Comparison of ENCODE assay signal across 20 cellular contexts in genomic region chr18:56326386-56327072, GRCh38.
DNase-seq lines count a peak whose midpoint lies in the region; ATAC-seq, FAIRE-seq and TF ChIP-seq lines count a peak whose summit lies in the region.
"Had no signal": no experiment of that assay in that cellular context is flagged by ENCODE, and none has a peak within 500 bp of the region (broad histone marks: within the 10 kb centered on the region; RNA-seq: fewer than 3 reads in every experiment).

No MANE protein-coding gene starts in this region.

- no peaks in the 10 kb centered on the region for H3K27me3 ChIP-seq in IMR-90 (ENCODE audit: control insufficient read depth, insufficient read depth, low read length)
- H3K27me3 ChIP-seq in H1 (replicated peaks in 1 of 4; ENCODE audit: control insufficient read depth in 3 of 4, extremely low read depth in 1 of 4, insufficient read depth in 3 of 4, low read length in 3 of 4): no peaks in the 10 kb centered on the region
- H3K27me3 ChIP-seq: BLaER1 had no signal

- H3K4me1 ChIP-seq in IMR-90 (ENCODE audit: control insufficient read depth, insufficient read depth, low read length): peaks cover 9% of the 10 kb centered on the region
- peaks cover 0 to 4% (median 0%) of the 10 kb centered on the region in 4 experiments; a peak in 1 of 7 replicates for H3K4me1 ChIP-seq in H1 (replicated peaks in 1 of 4; ENCODE audit: control insufficient read depth in 3 of 4, insufficient read depth in 4 of 4, low read length in 3 of 4)

- peak overlapping the region; percentile 31; the same call in 1 of the 2 replicates for H3K4ac ChIP-seq in IMR-90 (ENCODE audit: low read depth, low read length)
- H3K4ac ChIP-seq in H1 (replicated peaks; ENCODE audit: insufficient read length, low read depth, low read length): no peak overlapping the region

- TF ChIP-seq POLR2A in IMR-90 (IDR thresholded peaks at IDR 0.05; ENCODE audit: low read depth, low read length) (no peak), H1 (IDR thresholded peaks at IDR 0.05; ENCODE audit: control extremely low read depth in 1 of 2, low read depth in 2 of 2, low read length in 2 of 2) (no peak)

- H3K18ac ChIP-seq in IMR-90 (ENCODE audit: low read depth, low read length) (peak overlapping the region; percentile 69), H1 (ENCODE audit: extremely low read depth, low read length) (no peak overlapping the region)

- intact Hi-C loops in IMR-90 (cut with micrococcal nuclease): no loop called here

- POLR2A ChIA-PET in IMR-90 (lab: Charles Lee; ENCODE audit: unreplicated experiment) (interaction anchor here (0.6 kb wide), 2 partner anchors 14 to 441 kb away, joined by 3 read pairs; no protein-coding TSS in a partner anchor), H1 (lab: Charles Lee; ENCODE audit: partially characterized antibody) (no interaction called here)

- no peaks in the 10 kb centered on the region for H3K9me3 ChIP-seq in IMR-90 (ENCODE audit: control insufficient read depth, insufficient read depth, low read length)
- H3K9me3 ChIP-seq in H1 (ENCODE audit: insufficient read depth in 2 of 2, low read depth in 1 of 2, low read length in 1 of 2): no peaks in the 10 kb centered on the region
- H3K9me3 ChIP-seq: BLaER1 had no signal

- H3K27me3 Mint-ChIP-seq in mesothelial cell of epicardium (ENCODE audit: low read depth): no peaks in the 10 kb centered on the region

- no peaks in the 10 kb centered on the region for H3K36me3 Mint-ChIP-seq in mesothelial cell of epicardium
- H3K36me3 Mint-ChIP-seq: CD8-positive, alpha-beta memory T cell had no signal

- TF ChIP-seq EP300 in H1 (IDR thresholded peaks at IDR 0.05; ENCODE audit: borderline replicate concordance in 1 of 2, low read depth in 2 of 2, low read length in 2 of 2): no peak

- H3K4me3 ChIP-seq in IMR-90 (ENCODE audit: insufficient read depth, low read depth, low read length): no peak overlapping the region
- no peak overlapping the region for H3K4me3 ChIP-seq in H1 (ENCODE audit: extremely low read depth in 1 of 4, insufficient read depth in 2 of 4, low read depth in 3 of 4, low read length in 4 of 4)
- H3K4me3 ChIP-seq: BLaER1, K562 had no signal

- H2AK9ac ChIP-seq in IMR-90 (replicated peaks; ENCODE audit: low read depth, low read length, poor library complexity): no peak overlapping the region

- H3K4me2 ChIP-seq in IMR-90 (ENCODE audit: low read depth, low read length): no peak overlapping the region
- H3K4me2 ChIP-seq in H1 (ENCODE audit: insufficient read depth in 1 of 2, low read depth in 2 of 2, low read length in 2 of 2): no peak overlapping the region
- H3K4me2 ChIP-seq: BLaER1 had no signal

- H2BK12ac ChIP-seq in H1 (ENCODE audit: low read depth, low read length): no peak overlapping the region

- TF ChIP-seq CTCF in D721Med (IDR thresholded peaks at IDR 0.05; ENCODE audit: insufficient read depth, missing control alignments): no peak
- no peak for TF ChIP-seq CTCF in IMR-90 (conservative IDR thresholded peaks at IDR 0.05; ENCODE audit: low read depth, low read length)
- peak in 2 of 3 experiments; percentile 11 to 24; a peak in 1 of 4 replicates for TF ChIP-seq CTCF in H1 (IDR thresholded peaks at IDR 0.05; ENCODE audit: control extremely low read depth in 1 of 3, insufficient read depth in 1 of 3, low read depth in 1 of 3, low read length in 3 of 3)
- no peak for TF ChIP-seq CTCF in mesothelial cell of epicardium (IDR thresholded peaks at IDR 0.05; ENCODE audit: unreplicated experiment)

- dilution Hi-C loops in IMR-90 (cut with HindIII; ENCODE audit: low sequenced_read_pairs, unreplicated experiment): no loop called here

- 0 out of 3 replicates have a peak overlapping the region, but pooled peaks have one; percentile 27 for H2BK15ac ChIP-seq in IMR-90 (ENCODE audit: low read depth, low read length)
- H2BK15ac ChIP-seq in H1 (ENCODE audit: low read length): no peak overlapping the region

- H4K20me1 ChIP-seq in IMR-90 (ENCODE audit: insufficient read depth, low read length) (no peaks in the 10 kb centered on the region), H1 (replicated peaks in 1 of 2; ENCODE audit: control insufficient read depth in 1 of 2, insufficient read depth in 2 of 2, low read length in 2 of 2) (no peaks in the 10 kb centered on the region)
- H4K20me1 ChIP-seq: BLaER1 had no signal

- no peak overlapping the region for H3K4me3 Mint-ChIP-seq in mesothelial cell of epicardium
- H3K4me3 Mint-ChIP-seq: CD8-positive, alpha-beta memory T cell had no signal

- H3K23ac ChIP-seq in IMR-90 (ENCODE audit: low read depth, low read length) (peak overlapping the region; percentile 29; the same call in 1 of the 2 replicates), H1 (ENCODE audit: insufficient read length) (no peak overlapping the region)

- H4K5ac ChIP-seq in IMR-90 (ENCODE audit: low read depth, low read length): 0 out of 2 replicates have a peak overlapping the region, but pooled peaks have one; percentile 23
- H4K5ac ChIP-seq in H1 (ENCODE audit: insufficient read length, low read depth, low read length): no peak overlapping the region

- H2AFZ ChIP-seq in IMR-90 (replicated peaks; ENCODE audit: low read length, poor library complexity): no peak overlapping the region
- H2AFZ ChIP-seq in H1 (ENCODE audit: low read length): peak overlapping the region; percentile 26

- H2BK20ac ChIP-seq in IMR-90 (ENCODE audit: low read depth, low read length): peak overlapping the region; percentile 84; the same call in 1 of the 2 replicates
- H2BK20ac ChIP-seq in H1 (ENCODE audit: low read length): no peak overlapping the region

- H3K23me2 ChIP-seq in H1 (ENCODE audit: low read depth, low read length): no peaks in the 10 kb centered on the region; the same call in 1 of the 2 replicates

- DNase-seq in D721Med (ENCODE audit: insufficient read length, low spot score) (no peak), IMR-90 (no peak), H1 (ENCODE audit: low read depth in 1 of 2, low spot score in 2 of 2) (no peak), mesothelial cell of epicardium (ENCODE audit: low spot score in 2 of 2, unreplicated experiment in 2 of 2) (no peak), CD1c-positive myeloid dendritic cell (ENCODE audit: extremely low spot score) (no peak)
- DNase-seq: CD8-positive, alpha-beta memory T cell; DND-41; NCI-H1092 treated with DMSO at 0.1 percent for 48 hours; NCI-H146; NCI-H2081; NCI-H446 treated with DMSO at 0.1 percent for 48 hours; NK-92 treated with Interleukin-12 subunit alpha and Interleukin-12 subunit beta, amount 100 ng/mL, for 24 hours; Right ventricle myocardium superior had no signal

- no peaks in the 10 kb centered on the region for H3K9me3 Mint-ChIP-seq in mesothelial cell of epicardium

- no peaks in the 10 kb centered on the region for H3K79me2 ChIP-seq in H1 (ENCODE audit: control insufficient read depth in 1 of 2, insufficient read depth in 2 of 2, low read length in 2 of 2)

- WGBS in IMR-90 (ENCODE audit: extremely low coverage in 2 of 2, insufficient read length in 1 of 2), 2 experiments: no CpG with 5 or more reads among the region's 2 CpGs
- 90% methylated on average over 2 of the region's 2 CpGs; no CpG with 5 or more reads in 1 of the 2 experiments for WGBS in H1 (ENCODE audit: extremely low coverage in 1 of 2, insufficient coverage in 1 of 2, insufficient read length in 1 of 2, insufficient replicate concordance in 2 of 2, low coverage in 1 of 2, low lambda C conversion rate in 2 of 2, missing lambda C conversion rate in 1 of 2), 2 experiments

- H2BK5ac ChIP-seq in IMR-90 (ENCODE audit: low read depth, low read length, poor library complexity, severe bottlenecking): no peak overlapping the region
- no peak overlapping the region; the same call in 1 of the 2 replicates for H2BK5ac ChIP-seq in H1 (ENCODE audit: low read depth, low read length)

- H4K91ac ChIP-seq in IMR-90 (ENCODE audit: insufficient read depth, low read depth, low read length): no peak overlapping the region
- no peak overlapping the region for H4K91ac ChIP-seq in H1 (replicated peaks; ENCODE audit: insufficient read length, low read length)

- H3K14ac ChIP-seq in IMR-90 (replicated peaks; ENCODE audit: low read depth, low read length) (peak overlapping the region; percentile 54; the same call in 1 of the 2 replicates), H1 (ENCODE audit: insufficient read length) (no peak overlapping the region)

- peak; percentile 29; the same call in 1 of the 2 replicates for ATAC-seq in IMR-90 (ENCODE audit: low read depth)
- ATAC-seq in esophagus mucosa: no peak
- no peak for ATAC-seq in GM19351 (IDR thresholded peaks at IDR 0.05; ENCODE audit: unreplicated experiment)
- ATAC-seq in GM19395 (IDR thresholded peaks at IDR 0.05; ENCODE audit: unreplicated experiment): no peak
- ATAC-seq: K562 had no signal

- peaks cover 4% of the 10 kb centered on the region; the same call in 1 of the 2 replicates for H3K9me1 ChIP-seq in IMR-90 (ENCODE audit: insufficient read depth, low read length)

- no peak for TF ChIP-seq RAD21 in IMR-90 (IDR thresholded peaks at IDR 0.05; ENCODE audit: low read length)
- peak; percentile 19 to 27; a peak in 2 of 4 replicates for TF ChIP-seq RAD21 in H1 (IDR thresholded peaks at IDR 0.05 in 1 of 2, conservative IDR thresholded peaks at IDR 0.05 in 1 of 2; ENCODE audit: low read depth in 2 of 2, low read length in 2 of 2)

- BruUV-seq in IMR-90 (replicated peaks; lab: Mats Ljungman, UMichigan): no TSS peak

- H4K8ac ChIP-seq in IMR-90 (ENCODE audit: low read depth in 2 of 2, low read length in 2 of 2) (peak overlapping the region in 1 of 2 experiments; percentile 62; a peak in 1 of 4 replicates), H1 (ENCODE audit: extremely low read depth, insufficient read depth, low read length) (no peak overlapping the region)

- CTCF ChIA-PET in IMR-90 (lab: Yijun Ruan, JAX): no interaction called here
- CTCF ChIA-PET in H1 (lab: Charles Lee; ENCODE audit: partially characterized antibody): interaction anchor here (0.6 to 2.5 kb wide), 9 partner anchors 10 to 493 kb away, joined by 3 to 8 read pairs (median 4); no protein-coding TSS in a partner anchor

- H3K27ac ChIP-seq in IMR-90 (ENCODE audit: insufficient read depth, low read length) (no peak overlapping the region), H1 (ENCODE audit: low read depth, low read length) (no peak overlapping the region)
- H3K27ac ChIP-seq: BLaER1 had no signal

- peak overlapping the region; percentile 51; the same call in 1 of the 2 replicates for H2BK120ac ChIP-seq in IMR-90 (ENCODE audit: low read depth, low read length)
- H2BK120ac ChIP-seq in H1 (replicated peaks; ENCODE audit: low read depth, low read length): no peak overlapping the region

- H3K56ac ChIP-seq in IMR-90 (ENCODE audit: extremely low read depth, insufficient read depth, low read length) (no peak overlapping the region), H1 (replicated peaks; ENCODE audit: insufficient read length, low read depth, low read length) (no peak overlapping the region)

- no peak overlapping the region for H2AK5ac ChIP-seq in IMR-90 (ENCODE audit: low read depth, low read length)
- no peak overlapping the region for H2AK5ac ChIP-seq in H1 (ENCODE audit: low read depth, low read length)

- H3K36me3 ChIP-seq in IMR-90 (ENCODE audit: control insufficient read depth, insufficient read depth, low read length) (no peaks in the 10 kb centered on the region), H1 (ENCODE audit: control insufficient read depth in 2 of 4, insufficient read depth in 4 of 4, low read length in 3 of 4) (no peaks in the 10 kb centered on the region)
- H3K36me3 ChIP-seq: BLaER1 had no signal

- H3K9ac ChIP-seq in IMR-90 (ENCODE audit: low read depth, low read length) (no peak overlapping the region), H1 (replicated peaks in 1 of 4; ENCODE audit: extremely low read depth in 1 of 4, low read depth in 3 of 4, low read length in 3 of 4) (no peak overlapping the region)
- H3K9ac ChIP-seq: BLaER1 had no signal

- peaks cover 33% of the 10 kb centered on the region for H3K4me1 Mint-ChIP-seq in mesothelial cell of epicardium
- H3K4me1 Mint-ChIP-seq: CD8-positive, alpha-beta memory T cell had no signal

- peak overlapping the region; percentile 63 for H3K27ac Mint-ChIP-seq in mesothelial cell of epicardium

- FAIRE-seq in D721Med (lab: Jason Lieb, UNC) (peak; percentile 29), H1 (lab: Jason Lieb, UNC) (no peak)
- FAIRE-seq: A204.1, K562, RCC 7860 had no signal

- in situ Hi-C loops in IMR-90 (cut with MboI; ENCODE audit: low sequenced_read_pairs): no loop called here

- H3K79me1 ChIP-seq in IMR-90 (ENCODE audit: low read depth in 1 of 2, low read length in 2 of 2) (no peaks in the 10 kb centered on the region), H1 (ENCODE audit: low read depth, low read length) (no peaks in the 10 kb centered on the region)

Comparison
In these comparisons a context has a peak if more than half of its experiments do, and no peak if none do; other contexts are left out.
1. CTCF ChIP-seq: peak in H1 (2 of 3); none in D721Med (single experiment), IMR-90 (single experiment) and mesothelial cell of epicardium (single experiment).